ENCODE assay signal across 14 cellular contexts in genomic region chr1:234921266-234922062, GRCh38.
DNase-seq lines count a peak whose midpoint lies in the region; ATAC-seq and TF ChIP-seq lines count a peak whose summit lies in the region.
"Had no signal": no experiment of that assay in that cellular context is flagged by ENCODE, and none has a peak within 500 bp of the region (broad histone marks: within the 10 kb centered on the region; RNA-seq: fewer than 3 reads in every experiment).

No MANE protein-coding gene starts in this region.

- no peak for ATAC-seq in activated naive CD8-positive, alpha-beta T cell treated with anti-CD3 and anti-CD28 coated beads, Interleukin-2, amount 10 ng/mL, durations not matched to agents 7 days and 5 days (ENCODE audit: low read depth)
- no peak for ATAC-seq in gastroesophageal sphincter
- no peak for ATAC-seq in HG03095 (IDR thresholded peaks at IDR 0.05; ENCODE audit: unreplicated experiment)
- ATAC-seq in HG02678 (IDR thresholded peaks at IDR 0.05; ENCODE audit: unreplicated experiment), result no peak
- ATAC-seq: activated CD4-positive, alpha-beta T cell treated with anti-CD3 and anti-CD28 coated beads for 36 hours; natural killer cell had no signal

- no peak overlapping the region for H3K9ac ChIP-seq in neural progenitor cell

- peak overlapping the region in 3 of 4 donors; percentile 29 to 85 (median 84) for H3K27ac ChIP-seq in gastroesophageal sphincter
- H3K27ac ChIP-seq in neural progenitor cell, result no peak overlapping the region
- peak overlapping the region; percentile 41 to 83 for H3K27ac ChIP-seq in uterus

- no peak overlapping the region for H3K4me3 ChIP-seq in gastroesophageal sphincter
- no peak overlapping the region for H3K4me3 ChIP-seq in neural progenitor cell
- no peak overlapping the region for H3K4me3 ChIP-seq in uterus

- H3K27me3 ChIP-seq in gastroesophageal sphincter, result no peaks in the 10 kb centered on the region
- H3K27me3 ChIP-seq in neural progenitor cell, result no peaks in the 10 kb centered on the region
- H3K27me3 ChIP-seq in uterus, result no peaks in the 10 kb centered on the region

- TF ChIP-seq EP300 in gastroesophageal sphincter (IDR thresholded peaks at IDR 0.05), result no peak

- DNase-seq in activated naive CD8-positive, alpha-beta T cell treated with anti-CD3 and anti-CD28 coated beads, Interleukin-2, amount 10 ng/mL, durations not matched to agents 7 days and 5 days, result no peak
- no peak for DNase-seq in activated naive CD8-positive, alpha-beta T cell treated with anti-CD3 and anti-CD28 coated beads for 36 hours
- DNase-seq in neural progenitor cell (ENCODE audit: low spot score) (no peak), uterus (peak in 1 of 2 donors; percentile 62), SW 1271 (lab: John Stamatoyannopoulos, UW) (no peak)
- DNase-seq: activated CD4-positive, alpha-beta T cell treated with anti-CD3 and anti-CD28 coated beads for 36 hours; HCEC 1CT; natural killer cell; NCI-H2029 had no signal

- TF ChIP-seq CTCF in gastroesophageal sphincter (IDR thresholded peaks at IDR 0.05) (no peak), neural progenitor cell (IDR thresholded peaks at IDR 0.05) (no peak), uterus (IDR thresholded peaks at IDR 0.05) (no peak)

- H4K20me1 ChIP-seq in neural progenitor cell (ENCODE audit: low read depth), result no peaks in the 10 kb centered on the region

- no peaks in the 10 kb centered on the region for H3K27me3 Mint-ChIP-seq in activated naive CD8-positive, alpha-beta T cell treated with anti-CD3 and anti-CD28 coated beads, Interleukin-2, amount 10 ng/mL, durations not matched to agents 7 days and 5 days
- no peaks in the 10 kb centered on the region for H3K27me3 Mint-ChIP-seq in activated naive CD8-positive, alpha-beta T cell treated with anti-CD3 and anti-CD28 coated beads for 36 hours
- peaks cover 12% of the 10 kb centered on the region for H3K27me3 Mint-ChIP-seq in neural progenitor cell (ENCODE audit: insufficient read depth, low read depth)
- H3K27me3 Mint-ChIP-seq: activated CD4-positive, alpha-beta T cell treated with anti-CD3 and anti-CD28 coated beads for 36 hours; IgD-negative memory B cell; stimulated activated naive CD8-positive, alpha-beta T cell treated with anti-CD3 and anti-CD28 coated beads, Interleukin-15, Interleukin-2, amounts not matched to agents 100 ng/mL and 50 ng/mL, for 24 hours had no signal

- peaks cover 14% of the 10 kb centered on the region for H3K36me3 Mint-ChIP-seq in activated naive CD8-positive, alpha-beta T cell treated with anti-CD3 and anti-CD28 coated beads, Interleukin-2, amount 10 ng/mL, durations not matched to agents 7 days and 5 days
- H3K36me3 Mint-ChIP-seq in activated naive CD8-positive, alpha-beta T cell treated with anti-CD3 and anti-CD28 coated beads for 36 hours, result peaks cover 7% of the 10 kb centered on the region
- H3K36me3 Mint-ChIP-seq in neural progenitor cell, result no peaks in the 10 kb centered on the region
- H3K36me3 Mint-ChIP-seq: natural killer cell had no signal

- H2AFZ ChIP-seq in neural progenitor cell (replicated peaks), result no peak overlapping the region

- H3F3A ChIP-seq in neural progenitor cell (ENCODE audit: low read depth), result peaks cover 11% of the 10 kb centered on the region

- H3K4me1 Mint-ChIP-seq in activated naive CD8-positive, alpha-beta T cell treated with anti-CD3 and anti-CD28 coated beads, Interleukin-2, amount 10 ng/mL, durations not matched to agents 7 days and 5 days, result peaks cover 21% of the 10 kb centered on the region
- H3K4me1 Mint-ChIP-seq in activated naive CD8-positive, alpha-beta T cell treated with anti-CD3 and anti-CD28 coated beads for 36 hours, result peaks cover 21% of the 10 kb centered on the region
- peaks cover 67% of the 10 kb centered on the region for H3K4me1 Mint-ChIP-seq in neural progenitor cell

- H3K4me3 Mint-ChIP-seq in activated naive CD8-positive, alpha-beta T cell treated with anti-CD3 and anti-CD28 coated beads, Interleukin-2, amount 10 ng/mL, durations not matched to agents 7 days and 5 days, result no peak overlapping the region
- no peak overlapping the region for H3K4me3 Mint-ChIP-seq in activated naive CD8-positive, alpha-beta T cell treated with anti-CD3 and anti-CD28 coated beads for 36 hours
- H3K4me3 Mint-ChIP-seq in neural progenitor cell, result no peak overlapping the region
- H3K4me3 Mint-ChIP-seq: activated CD4-positive, alpha-beta T cell treated with anti-CD3 and anti-CD28 coated beads for 36 hours; IgD-negative memory B cell; natural killer cell; stimulated activated naive CD8-positive, alpha-beta T cell treated with anti-CD3 and anti-CD28 coated beads, Interleukin-15, Interleukin-2, amounts not matched to agents 100 ng/mL and 50 ng/mL, for 24 hours had no signal

- H3K9me3 Mint-ChIP-seq in activated naive CD8-positive, alpha-beta T cell treated with anti-CD3 and anti-CD28 coated beads, Interleukin-2, amount 10 ng/mL, durations not matched to agents 7 days and 5 days, result peaks cover 8% of the 10 kb centered on the region
- H3K9me3 Mint-ChIP-seq in activated naive CD8-positive, alpha-beta T cell treated with anti-CD3 and anti-CD28 coated beads for 36 hours, result peaks cover 6% of the 10 kb centered on the region
- no peaks in the 10 kb centered on the region for H3K9me3 Mint-ChIP-seq in neural progenitor cell
- H3K9me3 Mint-ChIP-seq: IgD-negative memory B cell, natural killer cell had no signal

- H3K36me3 ChIP-seq in gastroesophageal sphincter, result no peaks in the 10 kb centered on the region
- H3K36me3 ChIP-seq in neural progenitor cell, result no peaks in the 10 kb centered on the region
- H3K36me3 ChIP-seq in uterus, result no peaks in the 10 kb centered on the region

- H3K79me2 ChIP-seq in neural progenitor cell (ENCODE audit: low read depth), result no peaks in the 10 kb centered on the region

- H3K4me2 ChIP-seq in neural progenitor cell, result no peak overlapping the region

- POLR2A ChIA-PET in activated naive CD8-positive, alpha-beta T cell treated with anti-CD3 and anti-CD28 coated beads, Interleukin-2, amount 10 ng/mL, durations not matched to agents 7 days and 5 days (lab: Charles Lee), result no interaction called here

- H3K27ac Mint-ChIP-seq in activated naive CD8-positive, alpha-beta T cell treated with anti-CD3 and anti-CD28 coated beads, Interleukin-2, amount 10 ng/mL, durations not matched to agents 7 days and 5 days, result peak overlapping the region; percentile 17
- no peak overlapping the region for H3K27ac Mint-ChIP-seq in activated naive CD8-positive, alpha-beta T cell treated with anti-CD3 and anti-CD28 coated beads for 36 hours
- peak overlapping the region; percentile 78 for H3K27ac Mint-ChIP-seq in neural progenitor cell
- H3K27ac Mint-ChIP-seq: activated CD4-positive, alpha-beta T cell treated with anti-CD3 and anti-CD28 coated beads for 36 hours; natural killer cell; stimulated activated naive CD8-positive, alpha-beta T cell treated with anti-CD3 and anti-CD28 coated beads, Interleukin-15, Interleukin-2, amounts not matched to agents 100 ng/mL and 50 ng/mL, for 24 hours had no signal

- H3K4me1 ChIP-seq in gastroesophageal sphincter (peaks cover 4 to 74% (median 27%) of the 10 kb centered on the region in 3 donors), neural progenitor cell (peaks cover 21% of the 10 kb centered on the region), uterus (peaks cover 8 to 20% of the 10 kb centered on the region in 2 donors)

- TF ChIP-seq POLR2A in gastroesophageal sphincter (IDR thresholded peaks at IDR 0.05) (no peak), uterus (IDR thresholded peaks at IDR 0.05) (no peak)

- H3K9me3 ChIP-seq in gastroesophageal sphincter, result no peaks in the 10 kb centered on the region
- no peaks in the 10 kb centered on the region for H3K9me3 ChIP-seq in neural progenitor cell (ENCODE audit: low read depth)
- no peaks in the 10 kb centered on the region for H3K9me3 ChIP-seq in uterus

- intact Hi-C loops in uterus (cut with DNase I; ENCODE audit: low total_unique reads), result no loop called here

- WGBS in gastroesophageal sphincter (ENCODE audit: low coverage in 1 of 2), 2 donors, result 48 to 50% methylated on average over 7 to 11 of the region's 14 CpGs
